ENCODE assay signal across 1 cellular context in the genomic region with DNA sequence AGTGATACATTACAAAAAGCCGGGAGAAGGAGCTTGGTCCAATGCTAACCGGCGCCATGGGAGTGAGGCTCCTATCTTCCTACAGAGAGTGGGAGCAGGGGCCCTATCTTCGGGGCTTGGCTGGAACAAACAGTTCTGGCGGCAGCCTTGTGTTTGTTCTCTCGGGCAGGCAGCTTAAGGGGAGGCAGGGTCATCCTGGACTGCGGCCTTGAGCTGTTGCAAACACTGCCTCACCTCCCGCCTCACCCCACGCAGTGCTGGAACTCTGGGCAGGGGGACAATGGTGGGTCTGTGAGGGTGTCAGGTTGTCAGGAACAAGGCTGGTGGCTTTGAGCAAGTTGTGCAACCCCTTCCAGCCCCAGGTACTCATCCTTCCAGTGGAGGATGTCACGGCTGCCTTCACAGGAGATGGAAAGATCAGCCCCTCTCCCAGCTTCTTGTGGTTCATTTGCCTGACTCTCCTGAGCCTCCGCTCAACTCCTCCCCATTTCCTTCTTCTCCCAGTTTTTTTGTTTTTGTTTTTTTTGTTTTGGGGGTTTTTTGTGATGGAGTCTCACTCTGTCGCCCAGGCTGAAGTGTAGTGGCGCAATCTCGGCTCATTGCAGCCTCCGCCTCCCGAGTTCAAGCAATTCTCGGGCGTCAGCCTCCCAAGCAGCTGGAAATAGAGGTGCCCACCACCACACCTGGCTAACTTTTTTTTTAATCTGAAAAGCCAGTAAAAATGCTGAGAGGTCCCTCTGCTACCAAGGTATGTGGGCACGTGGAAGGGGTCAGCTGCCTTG.
TF ChIP-seq lines count a peak whose summit lies in the region.

No MANE protein-coding gene starts in this region.

TF ChIP-seq in HepG2, 621 proteins besides CTCF, POLR2A, EP300 and RAD21 (continued from another document and continues in another):
- TF ChIP-seq, protein P1, sequence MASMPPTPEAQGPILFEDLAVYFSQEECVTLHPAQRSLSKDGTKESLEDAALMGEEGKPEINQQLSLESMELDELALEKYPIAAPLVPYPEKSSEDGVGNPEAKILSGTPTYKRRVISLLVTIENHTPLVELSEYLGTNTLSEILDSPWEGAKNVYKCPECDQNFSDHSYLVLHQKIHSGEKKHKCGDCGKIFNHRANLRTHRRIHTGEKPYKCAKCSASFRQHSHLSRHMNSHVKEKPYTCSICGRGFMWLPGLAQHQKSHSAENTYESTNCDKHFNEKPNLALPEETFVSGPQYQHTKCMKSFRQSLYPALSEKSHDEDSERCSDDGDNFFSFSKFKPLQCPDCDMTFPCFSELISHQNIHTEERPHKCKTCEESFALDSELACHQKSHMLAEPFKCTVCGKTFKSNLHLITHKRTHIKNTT (CRISPR knock-in tag; IDR thresholded peaks at IDR 0.05), result no peak
- TF ChIP-seq, protein P2, sequence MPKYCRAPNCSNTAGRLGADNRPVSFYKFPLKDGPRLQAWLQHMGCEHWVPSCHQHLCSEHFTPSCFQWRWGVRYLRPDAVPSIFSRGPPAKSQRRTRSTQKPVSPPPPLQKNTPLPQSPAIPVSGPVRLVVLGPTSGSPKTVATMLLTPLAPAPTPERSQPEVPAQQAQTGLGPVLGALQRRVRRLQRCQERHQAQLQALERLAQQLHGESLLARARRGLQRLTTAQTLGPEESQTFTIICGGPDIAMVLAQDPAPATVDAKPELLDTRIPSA (CRISPR knock-in tag; IDR thresholded peaks at IDR 0.05; ENCODE audit: borderline replicate concordance), result no peak
- TF ChIP-seq ZMAT3 (CRISPR knock-in tag; conservative IDR thresholded peaks at IDR 0.05) (peak; percentile 81; the same call in 1 of the 2 replicates), ZNF30 (CRISPR knock-in tag; IDR thresholded peaks at IDR 0.05) (no peak), BRCA1 (CRISPR knock-in tag; IDR thresholded peaks at IDR 0.05) (no peak), MEIS1 (CRISPR knock-in tag; IDR thresholded peaks at IDR 0.05; ENCODE audit: borderline replicate concordance) (peak; percentile 92), MXD4 (CRISPR knock-in tag; IDR thresholded peaks at IDR 0.05) (no peak), ZBTB42 (CRISPR knock-in tag; IDR thresholded peaks at IDR 0.05) (no peak; the same call in 1 of the 2 replicates), CREM (IDR thresholded peaks at IDR 0.05) (peak; percentile 81; the same call in 1 of the 2 replicates), CREM (CRISPR knock-in tag; IDR thresholded peaks at IDR 0.05) (no peak), MBD4 (IDR thresholded peaks at IDR 0.05; ENCODE audit: borderline replicate concordance, low read length) (no peak), ARNT2 (CRISPR knock-in tag; IDR thresholded peaks at IDR 0.05; ENCODE audit: low read depth) (peak; percentile 73), ZNF790 (CRISPR knock-in tag; IDR thresholded peaks at IDR 0.05; ENCODE audit: borderline replicate concordance) (no peak), MTF2 (CRISPR knock-in tag; IDR thresholded peaks at IDR 0.05; ENCODE audit: borderline replicate concordance) (no peak), ZNF562 (CRISPR knock-in tag; IDR thresholded peaks at IDR 0.05; ENCODE audit: borderline replicate concordance) (no peak), GTF2F1 (IDR thresholded peaks at IDR 0.05; ENCODE audit: low read length) (no peak), POLR2AphosphoS2 (IDR thresholded peaks at IDR 0.05; ENCODE audit: low read depth, low read length) (no peak), JUND (CRISPR knock-in tag; IDR thresholded peaks at IDR 0.05) (peak; percentile 58; the same call in 1 of the 2 replicates), NFYB (CRISPR knock-in tag; IDR thresholded peaks at IDR 0.05) (no peak), ZSCAN12 (CRISPR knock-in tag; IDR thresholded peaks at IDR 0.05) (no peak), ZNF879 (CRISPR knock-in tag; IDR thresholded peaks at IDR 0.05) (peak; percentile 42; the same call in 1 of the 2 replicates), NCOA5 (CRISPR knock-in tag; IDR thresholded peaks at IDR 0.05) (no peak), HMG20A (CRISPR knock-in tag; IDR thresholded peaks at IDR 0.05; ENCODE audit: borderline replicate concordance) (peak; percentile 83), ZNF564 (CRISPR knock-in tag; IDR thresholded peaks at IDR 0.05) (peak; percentile 74; the same call in 1 of the 2 replicates)
- TF ChIP-seq, protein P3, sequence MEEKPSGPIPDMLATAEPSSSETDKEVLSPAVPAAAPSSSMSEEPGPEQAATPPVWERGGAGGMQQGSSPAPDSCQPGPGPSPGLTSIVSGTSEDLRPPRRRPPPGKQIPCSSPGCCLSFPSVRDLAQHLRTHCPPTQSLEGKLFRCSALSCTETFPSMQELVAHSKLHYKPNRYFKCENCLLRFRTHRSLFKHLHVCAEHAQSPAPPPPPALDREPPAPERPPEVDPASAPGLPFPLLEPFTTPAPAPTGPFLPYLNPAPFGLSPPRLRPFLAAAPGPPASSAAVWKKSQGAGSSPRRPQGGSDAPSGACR (CRISPR knock-in tag; IDR thresholded peaks at IDR 0.05), result peak; percentile 63
- TF ChIP-seq, protein P4, sequence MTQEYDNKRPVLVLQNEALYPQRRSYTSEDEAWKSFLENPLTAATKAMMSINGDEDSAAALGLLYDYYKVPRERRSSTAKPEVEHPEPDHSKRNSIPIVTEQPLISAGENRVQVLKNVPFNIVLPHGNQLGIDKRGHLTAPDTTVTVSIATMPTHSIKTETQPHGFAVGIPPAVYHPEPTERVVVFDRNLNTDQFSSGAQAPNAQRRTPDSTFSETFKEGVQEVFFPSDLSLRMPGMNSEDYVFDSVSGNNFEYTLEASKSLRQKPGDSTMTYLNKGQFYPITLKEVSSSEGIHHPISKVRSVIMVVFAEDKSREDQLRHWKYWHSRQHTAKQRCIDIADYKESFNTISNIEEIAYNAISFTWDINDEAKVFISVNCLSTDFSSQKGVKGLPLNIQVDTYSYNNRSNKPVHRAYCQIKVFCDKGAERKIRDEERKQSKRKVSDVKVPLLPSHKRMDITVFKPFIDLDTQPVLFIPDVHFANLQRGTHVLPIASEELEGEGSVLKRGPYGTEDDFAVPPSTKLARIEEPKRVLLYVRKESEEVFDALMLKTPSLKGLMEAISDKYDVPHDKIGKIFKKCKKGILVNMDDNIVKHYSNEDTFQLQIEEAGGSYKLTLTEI (CRISPR knock-in tag; conservative IDR thresholded peaks at IDR 0.05), result no peak
- TF ChIP-seq, protein P5, sequence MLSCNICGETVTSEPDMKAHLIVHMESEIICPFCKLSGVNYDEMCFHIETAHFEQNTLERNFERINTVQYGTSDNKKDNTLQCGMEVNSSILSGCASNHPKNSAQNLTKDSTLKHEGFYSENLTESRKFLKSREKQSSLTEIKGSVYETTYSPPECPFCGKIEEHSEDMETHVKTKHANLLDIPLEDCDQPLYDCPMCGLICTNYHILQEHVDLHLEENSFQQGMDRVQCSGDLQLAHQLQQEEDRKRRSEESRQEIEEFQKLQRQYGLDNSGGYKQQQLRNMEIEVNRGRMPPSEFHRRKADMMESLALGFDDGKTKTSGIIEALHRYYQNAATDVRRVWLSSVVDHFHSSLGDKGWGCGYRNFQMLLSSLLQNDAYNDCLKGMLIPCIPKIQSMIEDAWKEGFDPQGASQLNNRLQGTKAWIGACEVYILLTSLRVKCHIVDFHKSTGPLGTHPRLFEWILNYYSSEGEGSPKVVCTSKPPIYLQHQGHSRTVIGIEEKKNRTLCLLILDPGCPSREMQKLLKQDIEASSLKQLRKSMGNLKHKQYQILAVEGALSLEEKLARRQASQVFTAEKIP (CRISPR knock-in tag; IDR thresholded peaks at IDR 0.05; ENCODE audit: borderline replicate concordance), result no peak
- TF ChIP-seq, protein P6, sequence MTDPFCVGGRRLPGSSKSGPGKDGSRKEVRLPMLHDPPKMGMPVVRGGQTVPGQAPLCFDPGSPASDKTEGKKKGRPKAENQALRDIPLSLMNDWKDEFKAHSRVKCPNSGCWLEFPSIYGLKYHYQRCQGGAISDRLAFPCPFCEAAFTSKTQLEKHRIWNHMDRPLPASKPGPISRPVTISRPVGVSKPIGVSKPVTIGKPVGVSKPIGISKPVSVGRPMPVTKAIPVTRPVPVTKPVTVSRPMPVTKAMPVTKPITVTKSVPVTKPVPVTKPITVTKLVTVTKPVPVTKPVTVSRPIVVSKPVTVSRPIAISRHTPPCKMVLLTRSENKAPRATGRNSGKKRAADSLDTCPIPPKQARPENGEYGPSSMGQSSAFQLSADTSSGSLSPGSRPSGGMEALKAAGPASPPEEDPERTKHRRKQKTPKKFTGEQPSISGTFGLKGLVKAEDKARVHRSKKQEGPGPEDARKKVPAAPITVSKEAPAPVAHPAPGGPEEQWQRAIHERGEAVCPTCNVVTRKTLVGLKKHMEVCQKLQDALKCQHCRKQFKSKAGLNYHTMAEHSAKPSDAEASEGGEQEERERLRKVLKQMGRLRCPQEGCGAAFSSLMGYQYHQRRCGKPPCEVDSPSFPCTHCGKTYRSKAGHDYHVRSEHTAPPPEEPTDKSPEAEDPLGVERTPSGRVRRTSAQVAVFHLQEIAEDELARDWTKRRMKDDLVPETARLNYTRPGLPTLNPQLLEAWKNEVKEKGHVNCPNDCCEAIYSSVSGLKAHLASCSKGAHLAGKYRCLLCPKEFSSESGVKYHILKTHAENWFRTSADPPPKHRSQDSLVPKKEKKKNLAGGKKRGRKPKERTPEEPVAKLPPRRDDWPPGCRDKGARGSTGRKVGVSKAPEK (CRISPR knock-in tag; IDR thresholded peaks at IDR 0.05; ENCODE audit: borderline replicate concordance), result peak; percentile 93; the same call in 1 of the 2 replicates
- TF ChIP-seq, protein P7, sequence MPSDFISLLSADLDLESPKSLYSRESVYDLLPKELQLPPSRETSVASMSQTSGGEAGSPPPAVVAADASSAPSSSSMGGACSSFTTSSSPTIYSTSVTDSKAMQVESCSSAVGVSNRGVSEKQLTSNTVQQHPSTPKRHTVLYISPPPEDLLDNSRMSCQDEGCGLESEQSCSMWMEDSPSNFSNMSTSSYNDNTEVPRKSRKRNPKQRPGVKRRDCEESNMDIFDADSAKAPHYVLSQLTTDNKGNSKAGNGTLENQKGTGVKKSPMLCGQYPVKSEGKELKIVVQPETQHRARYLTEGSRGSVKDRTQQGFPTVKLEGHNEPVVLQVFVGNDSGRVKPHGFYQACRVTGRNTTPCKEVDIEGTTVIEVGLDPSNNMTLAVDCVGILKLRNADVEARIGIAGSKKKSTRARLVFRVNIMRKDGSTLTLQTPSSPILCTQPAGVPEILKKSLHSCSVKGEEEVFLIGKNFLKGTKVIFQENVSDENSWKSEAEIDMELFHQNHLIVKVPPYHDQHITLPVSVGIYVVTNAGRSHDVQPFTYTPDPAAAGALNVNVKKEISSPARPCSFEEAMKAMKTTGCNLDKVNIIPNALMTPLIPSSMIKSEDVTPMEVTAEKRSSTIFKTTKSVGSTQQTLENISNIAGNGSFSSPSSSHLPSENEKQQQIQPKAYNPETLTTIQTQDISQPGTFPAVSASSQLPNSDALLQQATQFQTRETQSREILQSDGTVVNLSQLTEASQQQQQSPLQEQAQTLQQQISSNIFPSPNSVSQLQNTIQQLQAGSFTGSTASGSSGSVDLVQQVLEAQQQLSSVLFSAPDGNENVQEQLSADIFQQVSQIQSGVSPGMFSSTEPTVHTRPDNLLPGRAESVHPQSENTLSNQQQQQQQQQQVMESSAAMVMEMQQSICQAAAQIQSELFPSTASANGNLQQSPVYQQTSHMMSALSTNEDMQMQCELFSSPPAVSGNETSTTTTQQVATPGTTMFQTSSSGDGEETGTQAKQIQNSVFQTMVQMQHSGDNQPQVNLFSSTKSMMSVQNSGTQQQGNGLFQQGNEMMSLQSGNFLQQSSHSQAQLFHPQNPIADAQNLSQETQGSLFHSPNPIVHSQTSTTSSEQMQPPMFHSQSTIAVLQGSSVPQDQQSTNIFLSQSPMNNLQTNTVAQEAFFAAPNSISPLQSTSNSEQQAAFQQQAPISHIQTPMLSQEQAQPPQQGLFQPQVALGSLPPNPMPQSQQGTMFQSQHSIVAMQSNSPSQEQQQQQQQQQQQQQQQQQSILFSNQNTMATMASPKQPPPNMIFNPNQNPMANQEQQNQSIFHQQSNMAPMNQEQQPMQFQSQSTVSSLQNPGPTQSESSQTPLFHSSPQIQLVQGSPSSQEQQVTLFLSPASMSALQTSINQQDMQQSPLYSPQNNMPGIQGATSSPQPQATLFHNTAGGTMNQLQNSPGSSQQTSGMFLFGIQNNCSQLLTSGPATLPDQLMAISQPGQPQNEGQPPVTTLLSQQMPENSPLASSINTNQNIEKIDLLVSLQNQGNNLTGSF (CRISPR knock-in tag; IDR thresholded peaks at IDR 0.05), result no peak
- TF ChIP-seq, protein P8, sequence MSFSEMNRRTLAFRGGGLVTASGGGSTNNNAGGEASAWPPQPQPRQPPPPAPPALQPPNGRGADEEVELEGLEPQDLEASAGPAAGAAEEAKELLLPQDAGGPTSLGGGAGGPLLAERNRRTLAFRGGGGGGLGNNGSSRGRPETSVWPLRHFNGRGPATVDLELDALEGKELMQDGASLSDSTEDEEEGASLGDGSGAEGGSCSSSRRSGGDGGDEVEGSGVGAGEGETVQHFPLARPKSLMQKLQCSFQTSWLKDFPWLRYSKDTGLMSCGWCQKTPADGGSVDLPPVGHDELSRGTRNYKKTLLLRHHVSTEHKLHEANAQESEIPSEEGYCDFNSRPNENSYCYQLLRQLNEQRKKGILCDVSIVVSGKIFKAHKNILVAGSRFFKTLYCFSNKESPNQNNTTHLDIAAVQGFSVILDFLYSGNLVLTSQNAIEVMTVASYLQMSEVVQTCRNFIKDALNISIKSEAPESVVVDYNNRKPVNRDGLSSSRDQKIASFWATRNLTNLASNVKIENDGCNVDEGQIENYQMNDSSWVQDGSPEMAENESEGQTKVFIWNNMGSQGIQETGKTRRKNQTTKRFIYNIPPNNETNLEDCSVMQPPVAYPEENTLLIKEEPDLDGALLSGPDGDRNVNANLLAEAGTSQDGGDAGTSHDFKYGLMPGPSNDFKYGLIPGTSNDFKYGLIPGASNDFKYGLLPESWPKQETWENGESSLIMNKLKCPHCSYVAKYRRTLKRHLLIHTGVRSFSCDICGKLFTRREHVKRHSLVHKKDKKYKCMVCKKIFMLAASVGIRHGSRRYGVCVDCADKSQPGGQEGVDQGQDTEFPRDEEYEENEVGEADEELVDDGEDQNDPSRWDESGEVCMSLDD (CRISPR knock-in tag; IDR thresholded peaks at IDR 0.05; ENCODE audit: borderline replicate concordance), result peak; percentile 95
- TF ChIP-seq, protein P9, sequence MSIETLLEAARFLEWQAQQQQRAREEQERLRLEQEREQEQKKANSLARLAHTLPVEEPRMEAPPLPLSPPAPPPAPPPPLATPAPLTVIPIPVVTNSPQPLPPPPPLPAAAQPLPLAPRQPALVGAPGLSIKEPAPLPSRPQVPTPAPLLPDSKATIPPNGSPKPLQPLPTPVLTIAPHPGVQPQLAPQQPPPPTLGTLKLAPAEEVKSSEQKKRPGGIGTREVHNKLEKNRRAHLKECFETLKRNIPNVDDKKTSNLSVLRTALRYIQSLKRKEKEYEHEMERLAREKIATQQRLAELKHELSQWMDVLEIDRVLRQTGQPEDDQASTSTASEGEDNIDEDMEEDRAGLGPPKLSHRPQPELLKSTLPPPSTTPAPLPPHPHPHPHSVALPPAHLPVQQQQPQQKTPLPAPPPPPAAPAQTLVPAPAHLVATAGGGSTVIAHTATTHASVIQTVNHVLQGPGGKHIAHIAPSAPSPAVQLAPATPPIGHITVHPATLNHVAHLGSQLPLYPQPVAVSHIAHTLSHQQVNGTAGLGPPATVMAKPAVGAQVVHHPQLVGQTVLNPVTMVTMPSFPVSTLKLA (IDR thresholded peaks at IDR 0.05), result no peak
- TF ChIP-seq, protein P10, sequence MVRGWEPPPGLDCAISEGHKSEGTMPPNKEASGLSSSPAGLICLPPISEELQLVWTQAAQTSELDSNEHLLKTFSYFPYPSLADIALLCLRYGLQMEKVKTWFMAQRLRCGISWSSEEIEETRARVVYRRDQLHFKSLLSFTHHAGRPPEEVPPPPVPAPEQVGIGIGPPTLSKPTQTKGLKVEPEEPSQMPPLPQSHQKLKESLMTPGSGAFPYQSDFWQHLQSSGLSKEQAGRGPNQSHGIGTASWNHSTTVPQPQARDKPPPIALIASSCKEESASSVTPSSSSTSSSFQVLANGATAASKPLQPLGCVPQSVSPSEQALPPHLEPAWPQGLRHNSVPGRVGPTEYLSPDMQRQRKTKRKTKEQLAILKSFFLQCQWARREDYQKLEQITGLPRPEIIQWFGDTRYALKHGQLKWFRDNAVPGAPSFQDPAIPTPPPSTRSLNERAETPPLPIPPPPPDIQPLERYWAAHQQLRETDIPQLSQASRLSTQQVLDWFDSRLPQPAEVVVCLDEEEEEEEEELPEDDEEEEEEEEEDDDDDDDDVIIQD (CRISPR knock-in tag; IDR thresholded peaks at IDR 0.05; ENCODE audit: low read depth), result peak; percentile 44; the same call in 1 of the 2 replicates
